Comparison of ENCODE assay signal across 15 cellular contexts in genomic region chr1:14262582-14262981, GRCh38.
DNase-seq lines count a peak whose midpoint lies in the region; ATAC-seq and TF ChIP-seq lines count a peak whose summit lies in the region.
"Had no signal": no experiment of that assay in that cellular context is flagged by ENCODE, and none has a peak within 500 bp of the region (broad histone marks: within the 10 kb centered on the region; RNA-seq: fewer than 3 reads in every experiment).

No MANE protein-coding gene starts in this region.

- POLR2A ChIA-PET in HEK293T (lab: Yijun Ruan, JAX), result no interaction called here

- H3K4me3 ChIP-seq in WERI-Rb-1 (ENCODE audit: low read depth, low read length) (peak overlapping the region; percentile 27), foreskin fibroblast (ENCODE audit: low read depth in 1 of 2, low read length in 2 of 2) (no peak overlapping the region)
- H3K4me3 ChIP-seq: HAP-1 had no signal

- H3K4me1 Mint-ChIP-seq in nephron progenitor cell, result peaks cover 57% of the 10 kb centered on the region
- H3K4me1 Mint-ChIP-seq in stimulated activated effector memory CD8-positive, alpha-beta T cell treated with anti-CD3 and anti-CD28 coated beads, Interleukin-12 subunit alpha, Interleukin-12 subunit beta, amount 100 ng/mL, for 72 hours, result no peaks in the 10 kb centered on the region
- H3K4me1 Mint-ChIP-seq: CD4-positive, alpha-beta memory T cell had no signal

- DNase-seq in NCI-H1105 treated with DMSO at 0.1 percent for 48 hours (lab: John Stamatoyannopoulos, UW) (peak; percentile 14), NCI-H1105 (lab: John Stamatoyannopoulos, UW) (no peak), HEK293T (ENCODE audit: extremely low spot score) (peak; percentile 23), WERI-Rb-1 (no peak), nephron progenitor cell (no peak), NCI-H128 (lab: John Stamatoyannopoulos, UW; ENCODE audit: unreplicated experiment) (no peak), foreskin fibroblast (no peak)
- DNase-seq in stimulated activated effector memory CD8-positive, alpha-beta T cell treated with anti-CD3 and anti-CD28 coated beads, Interleukin-12 subunit alpha, Interleukin-12 subunit beta, amount 100 ng/mL, for 72 hours (ENCODE audit: low spot score in 2 of 2), result no peak
- DNase-seq: Calu3; CD4-positive, alpha-beta memory T cell; DND-41; NCI-H345; NCI-H526 treated with DMSO at 0.1 percent for 48 hours had no signal

- CTCF ChIA-PET in HEK293T (lab: Yijun Ruan, JAX), result no interaction called here

- peak overlapping the region; percentile 41 for H3K27ac Mint-ChIP-seq in nephron progenitor cell
- no peak overlapping the region for H3K27ac Mint-ChIP-seq in stimulated activated effector memory CD8-positive, alpha-beta T cell treated with anti-CD3 and anti-CD28 coated beads, Interleukin-12 subunit alpha, Interleukin-12 subunit beta, amount 100 ng/mL, for 72 hours
- H3K27ac Mint-ChIP-seq: CD4-positive, alpha-beta memory T cell had no signal

- TF ChIP-seq CTCF in WERI-Rb-1 (IDR thresholded peaks at IDR 0.05; ENCODE audit: low read depth, low read length), result no peak
- no peak for TF ChIP-seq CTCF in nephron progenitor cell (IDR thresholded peaks at IDR 0.05)
- no peak for TF ChIP-seq CTCF in foreskin fibroblast (IDR thresholded peaks at IDR 0.05; ENCODE audit: low read depth, low read length)

- no peak for ATAC-seq in stimulated activated effector memory CD8-positive, alpha-beta T cell treated with anti-CD3 and anti-CD28 coated beads, Interleukin-12 subunit alpha, Interleukin-12 subunit beta, amount 100 ng/mL, for 72 hours

- peak overlapping the region; percentile 47 for H3K4me3 Mint-ChIP-seq in nephron progenitor cell
- no peak overlapping the region for H3K4me3 Mint-ChIP-seq in stimulated activated effector memory CD8-positive, alpha-beta T cell treated with anti-CD3 and anti-CD28 coated beads, Interleukin-12 subunit alpha, Interleukin-12 subunit beta, amount 100 ng/mL, for 72 hours
- H3K4me3 Mint-ChIP-seq: CD4-positive, alpha-beta memory T cell had no signal

- H3K36me3 Mint-ChIP-seq in nephron progenitor cell (ENCODE audit: low read depth), result no peaks in the 10 kb centered on the region
- no peaks in the 10 kb centered on the region for H3K36me3 Mint-ChIP-seq in stimulated activated effector memory CD8-positive, alpha-beta T cell treated with anti-CD3 and anti-CD28 coated beads, Interleukin-12 subunit alpha, Interleukin-12 subunit beta, amount 100 ng/mL, for 72 hours
- H3K36me3 Mint-ChIP-seq: CD4-positive, alpha-beta memory T cell had no signal

- no peaks in the 10 kb centered on the region for H3K9me3 Mint-ChIP-seq in nephron progenitor cell
- H3K9me3 Mint-ChIP-seq in stimulated activated effector memory CD8-positive, alpha-beta T cell treated with anti-CD3 and anti-CD28 coated beads, Interleukin-12 subunit alpha, Interleukin-12 subunit beta, amount 100 ng/mL, for 72 hours, result no peaks in the 10 kb centered on the region

- no peaks in the 10 kb centered on the region for H3K27me3 Mint-ChIP-seq in nephron progenitor cell (ENCODE audit: low read depth, poor library complexity)

- no peaks in the 10 kb centered on the region for H3K36me3 ChIP-seq in WERI-Rb-1
- H3K36me3 ChIP-seq: HAP-1 had no signal

- H3K9me3 ChIP-seq in WERI-Rb-1 (ENCODE audit: severe bottlenecking), result no peaks in the 10 kb centered on the region
- H3K9me3 ChIP-seq: HAP-1 had no signal

- no peaks in the 10 kb centered on the region for H3K27me3 ChIP-seq in WERI-Rb-1 (ENCODE audit: insufficient read depth, low read depth, severe bottlenecking)

- peak overlapping the region; percentile 72 for H3K27ac ChIP-seq in WERI-Rb-1
- H3K27ac ChIP-seq: HL-60 had no signal

TF ChIP-seq in HEK293T, 16 proteins besides CTCF, POLR2A, EP300 and RAD21:
- TF ChIP-seq HDGF (IDR thresholded peaks at IDR 0.05; ENCODE audit: borderline replicate concordance), result no peak
- peak; percentile 58 for TF ChIP-seq PKNOX1 (IDR thresholded peaks at IDR 0.05)

Comparison
In these comparisons a context has a peak if more than half of its experiments do, and no peak if none do; other contexts are left out.
1. DNase-seq: peak in NCI-H1105 treated with DMSO at 0.1 percent for 48 hours (single experiment) and HEK293T (single experiment); none in NCI-H1105 (single experiment), WERI-Rb-1 (single experiment), nephron progenitor cell (single experiment), NCI-H128 (single experiment), foreskin fibroblast (0 of 2) and stimulated activated effector memory CD8-positive, alpha-beta T cell treated with anti-CD3 and anti-CD28 coated beads, Interleukin-12 subunit alpha, Interleukin-12 subunit beta, amount 100 ng/mL, for 72 hours (0 of 2).